ENCODE assay signal across 24 cellular contexts in the genomic region with DNA sequence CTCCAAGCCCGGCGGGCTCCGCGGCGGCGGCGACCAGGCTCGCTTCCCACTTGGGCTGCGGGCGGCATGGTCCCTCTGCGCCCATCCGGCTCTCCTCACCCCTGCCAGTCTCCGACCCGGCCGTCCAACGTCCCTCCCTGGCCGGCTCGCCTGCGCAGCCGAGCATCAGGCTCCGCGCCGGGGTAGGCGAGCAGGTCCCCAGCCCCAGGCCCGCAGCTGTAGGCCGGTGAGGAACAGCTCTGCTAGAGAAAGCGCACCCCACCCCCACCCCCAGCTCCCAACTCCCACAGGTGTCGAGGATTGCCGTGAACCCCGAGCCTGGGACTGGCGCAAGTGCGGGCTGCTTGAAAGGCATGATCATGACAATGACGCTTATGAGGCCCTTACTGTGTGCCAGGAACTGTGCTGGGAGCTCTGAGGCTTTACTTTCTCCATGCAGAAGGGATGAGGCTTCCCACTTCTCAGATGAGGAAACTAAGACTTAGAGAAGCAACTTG. TPM values are rescaled to one million over a fixed set of nuclear protein-coding genes. Genes with fewer than 3 reads are reported as not detected.
DNase-seq lines count a peak whose midpoint lies in the region; ATAC-seq and TF ChIP-seq lines count a peak whose summit lies in the region.
"Had no signal": no experiment of that assay in that cellular context is flagged by ENCODE, and none has a peak within 500 bp of the region (broad histone marks: within the 10 kb centered on the region; RNA-seq: fewer than 3 reads in every experiment).

No MANE protein-coding gene starts in this region.

- H3K9me3 ChIP-seq in BE2C = no peaks in the 10 kb centered on the region
- H3K9me3 ChIP-seq in HUES6 (ENCODE audit: control insufficient read depth, insufficient read depth, low read depth, low read length) = no peaks in the 10 kb centered on the region
- no peaks in the 10 kb centered on the region for H3K9me3 ChIP-seq in hepatocyte (ENCODE audit: low read depth)
- no peaks in the 10 kb centered on the region for H3K9me3 ChIP-seq in mesodermal cell (ENCODE audit: control insufficient read depth, low read length)
- H3K9me3 ChIP-seq: breast epithelium, thyroid gland had no signal

- no peaks in the 10 kb centered on the region for H4K20me1 ChIP-seq in hepatocyte (ENCODE audit: insufficient read depth, poor library complexity, severe bottlenecking)

- WGBS in hepatocyte (ENCODE audit: low lambda C conversion rate, missing lambda C conversion rate) = 6% methylated on average over 15 of the region's 33 CpGs
- WGBS in mesodermal cell (ENCODE audit: insufficient coverage in 2 of 2), 2 experiments = 2 to 6% methylated on average over 15 to 24 of the region's 33 CpGs

- TF ChIP-seq CTCF in BE2C (IDR thresholded peaks at IDR 0.05; ENCODE audit: low read depth, low read length) = no peak
- no peak for TF ChIP-seq CTCF in hepatocyte (IDR thresholded peaks at IDR 0.05; ENCODE audit: poor library complexity)

- no peak for ATAC-seq in left lobe of liver
- ATAC-seq: activated CD8-positive, alpha-beta T cell treated with anti-CD3 and anti-CD28 coated beads, Interleukin-2, amount 10 ng/mL, durations not matched to agents 7 days and 5 days; activated naive CD4-positive, alpha-beta T cell treated with anti-CD3 and anti-CD28 coated beads, Interleukin-2, amount 50 U/mL, for 72 hours; HCT116; Panc1 had no signal

- H3K9me2 ChIP-seq in hepatocyte (replicated peaks; ENCODE audit: insufficient read depth) = no peaks in the 10 kb centered on the region

- peak overlapping the region; percentile 70 for H3K4me2 ChIP-seq in hepatocyte

- H3K4me3 ChIP-seq in BE2C (ENCODE audit: low read depth, low read length) (peak overlapping the region; percentile 46), HUES6 (ENCODE audit: low read depth, low read length) (peak overlapping the region; percentile 47), hepatocyte (no peak overlapping the region), mesodermal cell (ENCODE audit: extremely low read depth, insufficient read depth, low read length, poor library complexity, severe bottlenecking) (peak overlapping the region; percentile 22)
- H3K4me3 ChIP-seq: thyroid gland had no signal

- H3K9ac ChIP-seq in HUES6 (ENCODE audit: low read length) = no peak overlapping the region

- no peaks in the 10 kb centered on the region for H3K79me2 ChIP-seq in hepatocyte

- H3K27ac ChIP-seq in HUES6 (ENCODE audit: low read depth, low read length) (no peak overlapping the region), hepatocyte (no peak overlapping the region), mesodermal cell (ENCODE audit: low read depth, low read length, severe bottlenecking) (no peak overlapping the region)
- H3K27ac ChIP-seq: breast epithelium, thyroid gland had no signal

- H3K27me3 ChIP-seq in BE2C = peaks cover 23% of the 10 kb centered on the region
- H3K27me3 ChIP-seq in HUES6 (ENCODE audit: control insufficient read depth, insufficient read depth, low read length) = peaks cover 99% of the 10 kb centered on the region
- H3K27me3 ChIP-seq in hepatocyte = peaks cover 94% of the 10 kb centered on the region

- DNase-seq in BE2C (no peak), hepatocyte (ENCODE audit: low spot score) (no peak), anterior cingulate cortex (lab: John Stamatoyannopoulos, UW) (no peak), left lobe of liver (ENCODE audit: low spot score) (no peak), NCI-H1092 (lab: John Stamatoyannopoulos, UW) (no peak)
- DNase-seq in activated CD4-positive, CD25-positive, alpha-beta regulatory T cell treated with anti-CD3 and anti-CD28 coated beads, Interleukin-2, amount 50 U/mL, for 72 hours = no peak
- DNase-seq: activated CD4-positive, alpha-beta T cell treated with anti-CD3 and anti-CD28 coated beads for 4 hours; activated CD8-positive, alpha-beta T cell treated with anti-CD3 and anti-CD28 coated beads, Interleukin-2, amount 10 ng/mL, durations not matched to agents 7 days and 5 days; amygdala; Karpas-422; mammary epithelial cell; NCI-H1436 treated with DMSO at 0.1 percent for 48 hours; NCI-H226; NCI-H526 treated with DMSO at 0.1 percent for 48 hours; SHP77 treated with DMSO at 0.1 percent for 48 hours; thyroid gland had no signal

- H3K4me1 ChIP-seq in BE2C (no peaks in the 10 kb centered on the region), HUES6 (ENCODE audit: control insufficient read depth, insufficient read depth, low read length) (peaks cover 7% of the 10 kb centered on the region; the same call in 1 of the 2 replicates), hepatocyte (ENCODE audit: insufficient read depth) (peaks cover 3% of the 10 kb centered on the region), mesodermal cell (ENCODE audit: control insufficient read depth, insufficient read depth, low read length, poor library complexity, severe bottlenecking) (peaks cover 20% of the 10 kb centered on the region)
- H3K4me1 ChIP-seq: breast epithelium had no signal

- H2AFZ ChIP-seq in hepatocyte = no peak overlapping the region

- H3K36me3 ChIP-seq in BE2C (no peaks in the 10 kb centered on the region), HUES6 (ENCODE audit: control insufficient read depth, insufficient read depth, low read length) (no peaks in the 10 kb centered on the region), hepatocyte (replicated peaks; ENCODE audit: insufficient read depth, low read depth) (no peaks in the 10 kb centered on the region), mesodermal cell (ENCODE audit: control insufficient read depth, insufficient read depth, low read length) (no peaks in the 10 kb centered on the region)
- H3K36me3 ChIP-seq: breast epithelium, thyroid gland had no signal

RNA-seq across cellular contexts. Expression of a gene that starts 20.8 kb away (rescaled TPM):
- not detected for polyA plus RNA-seq in BE2C (2012; ENCODE audit: insufficient read depth, insufficient read length, low read depth)
- total RNA-seq in hepatocyte = not detected in 2 replicates
- polyA plus RNA-seq in hepatocyte = not detected in 2 replicates
- 1.7 TPM for polyA plus RNA-seq in mesodermal cell (2013, experiment 1 of 2)
- 1.0 TPM for polyA plus RNA-seq in mesodermal cell (2013, experiment 2 of 2)
- total RNA-seq in left lobe of liver = 0.18 TPM
- total RNA-seq: A673; activated CD8-positive, alpha-beta T cell treated with anti-CD3 and anti-CD28 coated beads, Interleukin-2, amount 10 ng/mL, durations not matched to agents 7 days and 5 days; activated naive CD4-positive, alpha-beta T cell treated with anti-CD3 and anti-CD28 coated beads, Interleukin-2, amount 50 U/mL, for 72 hours; mammary epithelial cell; thyroid gland had no signal
- polyA plus RNA-seq: keratinocyte, mammary epithelial cell had no signal
